Comparison of ENCODE assay signal across 1 cellular context in the genomic region with DNA sequence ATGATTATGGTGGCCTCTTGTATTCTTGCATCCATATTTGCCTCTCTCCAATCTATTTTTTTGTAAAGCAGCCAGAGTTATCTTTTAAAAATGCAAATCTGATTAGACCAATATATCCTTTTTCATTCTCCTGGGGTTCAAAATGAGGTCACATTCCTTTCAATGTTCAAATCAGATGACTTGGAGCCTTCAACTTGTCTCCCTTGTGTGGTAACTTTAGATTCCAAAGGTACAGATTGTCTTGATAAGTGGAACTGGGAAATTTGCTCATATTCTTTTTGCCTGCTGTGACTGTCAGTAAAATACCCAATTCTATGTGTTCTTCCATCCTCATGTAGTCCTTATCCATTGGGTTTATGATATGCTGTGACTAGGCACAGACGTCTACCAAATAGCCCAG.
TF ChIP-seq lines count a peak whose summit lies in the region.

No MANE protein-coding gene starts in this region.

TF ChIP-seq in liver, 16 proteins besides CTCF, POLR2A, EP300 and RAD21 (continued from another document):
- TF ChIP-seq, protein P1, sequence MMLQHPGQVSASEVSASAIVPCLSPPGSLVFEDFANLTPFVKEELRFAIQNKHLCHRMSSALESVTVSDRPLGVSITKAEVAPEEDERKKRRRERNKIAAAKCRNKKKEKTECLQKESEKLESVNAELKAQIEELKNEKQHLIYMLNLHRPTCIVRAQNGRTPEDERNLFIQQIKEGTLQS (IDR thresholded peaks at IDR 0.05) = no peak
- TF ChIP-seq HNF4G (IDR thresholded peaks at IDR 0.05) = peak; percentile 40
- TF ChIP-seq FOXA1 (IDR thresholded peaks at IDR 0.05) = no peak
- no peak for TF ChIP-seq NR2F2 (IDR thresholded peaks at IDR 0.05)
- TF ChIP-seq SP1 (IDR thresholded peaks at IDR 0.05) = peak; percentile 14
- no peak for TF ChIP-seq GABPA (IDR thresholded peaks at IDR 0.05 in 1 of 2, conservative IDR thresholded peaks at IDR 0.05 in 1 of 2)
TF ChIP-seq in liver: peak in this region for 6.
